ENCODE assay signal across 30 cellular contexts in the genomic region with DNA sequence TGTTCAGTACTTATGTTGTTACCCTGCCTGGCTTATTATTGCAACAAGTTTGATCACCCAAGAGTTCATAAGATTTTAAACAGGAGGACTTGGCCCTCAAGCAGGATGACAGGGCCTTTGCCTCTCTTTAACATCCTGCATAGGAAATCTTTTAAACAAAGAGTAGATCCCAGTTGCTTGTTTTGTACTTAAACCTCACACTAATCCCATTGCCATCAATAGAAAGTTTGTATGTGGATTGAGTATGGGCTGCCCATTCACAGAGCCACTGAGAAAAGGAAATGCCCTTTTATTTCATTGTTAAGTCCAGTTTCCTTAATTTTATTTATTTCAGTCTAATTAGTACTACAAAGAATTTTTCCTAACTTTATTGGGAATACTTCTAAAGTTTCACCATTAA. TPM values are rescaled to one million over a fixed set of nuclear protein-coding genes. Genes with fewer than 3 reads are reported as not detected.
"Had no signal": no experiment of that assay in that cellular context is flagged by ENCODE, and none has a peak within 500 bp of the region (broad histone marks: within the 10 kb centered on the region; RNA-seq: fewer than 3 reads in every experiment).

No MANE protein-coding gene starts in this region.

- H3K36me3 ChIP-seq: left ventricle myocardium inferior, neutrophil, right atrium auricular region, right lobe of liver, tibial nerve, uterus had no signal

- H3K9ac ChIP-seq: parathyroid adenoma had no signal

- DNase-seq: hypothalamus; islet precursor cell; left ventricle myocardium inferior; midbrain; mucosa of descending colon; naive thymus-derived CD4-positive, alpha-beta T cell; occipital lobe; right lobe of liver; stimulated activated CD4-positive, alpha-beta T cell treated with anti-CD3 and anti-CD28 coated beads, Interleukin-1b, Interleukin-23, amount 100 ng/mL, for 48 hours; stimulated activated CD4-positive, alpha-beta T cell treated with anti-CD3 and anti-CD28 coated beads, Interleukin-2, amount 100 ng/mL, for 48 hours; stimulated activated CD4-positive, alpha-beta T cell treated with anti-CD3 and anti-CD28 coated beads, Interleukin-4, amount 100 ng/mL, for 4 hours; stimulated activated CD8-positive, alpha-beta memory T cell treated with anti-CD3 and anti-CD28 coated beads, Interleukin-4, amount 100 ng/mL, for 48 hours; stimulated activated naive CD4-positive, alpha-beta T cell treated with Interleukin-2 at 50 U/mL for 16 hours; stimulated activated naive CD8-positive, alpha-beta T cell treated with anti-CD3 and anti-CD28 coated beads, Interleukin-15, amount 100 ng/mL, for 72 hours; substantia nigra; uterus had no signal

- H3K27ac Mint-ChIP-seq: naive thymus-derived CD4-positive, alpha-beta T cell; natural killer cell treated with Interleukin-12 subunit alpha and Interleukin-12 subunit beta and Interleukin-15 and Interleukin-18, amount 100 ng/mL, for 72 hours; progenitor cell of endocrine pancreas; stimulated activated memory B cell treated with anti-CD40 and anti-IgM and Interleukin-4, amounts not matched to agents 10 μg/mL and 1 μg/mL and 100 μg/mL, for 72 hours; stimulated activated naive CD8-positive, alpha-beta T cell treated with anti-CD3 and anti-CD28 coated beads, Interleukin-15, amount 100 ng/mL, for 72 hours; type B pancreatic cell had no signal

- ATAC-seq: mucosa of descending colon; naive thymus-derived CD4-positive, alpha-beta T cell; natural killer cell treated with Interleukin-12 subunit alpha and Interleukin-12 subunit beta and Interleukin-15 and Interleukin-18, amount 100 ng/mL, for 72 hours; right lobe of liver; stimulated activated memory B cell treated with anti-CD40 and anti-IgM and Interleukin-4, amounts not matched to agents 10 μg/mL and 1 μg/mL and 100 μg/mL, for 72 hours; stimulated activated naive CD8-positive, alpha-beta T cell treated with anti-CD3 and anti-CD28 coated beads, Interleukin-15, amount 100 ng/mL, for 72 hours had no signal

- H3K79me2 ChIP-seq: parathyroid adenoma had no signal

- H3K4me1 ChIP-seq: left ventricle myocardium inferior, parathyroid adenoma, right atrium auricular region, right lobe of liver, tibial nerve, uterus had no signal

- H3K4me1 Mint-ChIP-seq: naive thymus-derived CD4-positive, alpha-beta T cell; stimulated activated memory B cell treated with anti-CD40 and anti-IgM and Interleukin-4, amounts not matched to agents 10 μg/mL and 1 μg/mL and 100 μg/mL, for 72 hours; stimulated activated naive CD8-positive, alpha-beta T cell treated with anti-CD3 and anti-CD28 coated beads, Interleukin-15, amount 100 ng/mL, for 72 hours had no signal

- H3K27me3 Mint-ChIP-seq: naive thymus-derived CD4-positive, alpha-beta T cell; natural killer cell treated with Interleukin-12 subunit alpha and Interleukin-12 subunit beta and Interleukin-15 and Interleukin-18, amount 100 ng/mL, for 72 hours; progenitor cell of endocrine pancreas; stimulated activated memory B cell treated with anti-CD40 and anti-IgM and Interleukin-4, amounts not matched to agents 10 μg/mL and 1 μg/mL and 100 μg/mL, for 72 hours; stimulated activated naive CD8-positive, alpha-beta T cell treated with anti-CD3 and anti-CD28 coated beads, Interleukin-15, amount 100 ng/mL, for 72 hours; type B pancreatic cell had no signal

- H3K4me3 Mint-ChIP-seq: naive thymus-derived CD4-positive, alpha-beta T cell; natural killer cell treated with Interleukin-12 subunit alpha and Interleukin-12 subunit beta and Interleukin-15 and Interleukin-18, amount 100 ng/mL, for 72 hours; stimulated activated memory B cell treated with anti-CD40 and anti-IgM and Interleukin-4, amounts not matched to agents 10 μg/mL and 1 μg/mL and 100 μg/mL, for 72 hours; stimulated activated naive CD8-positive, alpha-beta T cell treated with anti-CD3 and anti-CD28 coated beads, Interleukin-15, amount 100 ng/mL, for 72 hours; type B pancreatic cell had no signal

- H3K9me3 Mint-ChIP-seq: stimulated activated memory B cell treated with anti-CD40 and anti-IgM and Interleukin-4, amounts not matched to agents 10 μg/mL and 1 μg/mL and 100 μg/mL, for 72 hours; stimulated activated naive CD8-positive, alpha-beta T cell treated with anti-CD3 and anti-CD28 coated beads, Interleukin-15, amount 100 ng/mL, for 72 hours; type B pancreatic cell had no signal

- H3K27ac ChIP-seq: left ventricle myocardium inferior, neutrophil, parathyroid adenoma, right atrium auricular region, right lobe of liver, tibial nerve, uterus had no signal

- H3K27me3 ChIP-seq: neutrophil, right atrium auricular region, right lobe of liver, tibial nerve, uterus had no signal

- H3K4me3 ChIP-seq: left ventricle myocardium inferior, lung, mucosa of descending colon, right atrium auricular region, right lobe of liver, smooth muscle cell, tibial nerve, uterus had no signal

- H3K36me3 Mint-ChIP-seq: naive thymus-derived CD4-positive, alpha-beta T cell; natural killer cell treated with Interleukin-12 subunit alpha and Interleukin-12 subunit beta and Interleukin-15 and Interleukin-18, amount 100 ng/mL, for 72 hours; stimulated activated memory B cell treated with anti-CD40 and anti-IgM and Interleukin-4, amounts not matched to agents 10 μg/mL and 1 μg/mL and 100 μg/mL, for 72 hours; type B pancreatic cell had no signal

- H2AFZ ChIP-seq: parathyroid adenoma had no signal

- H3K4me2 ChIP-seq: smooth muscle cell had no signal

RNA-seq across cellular contexts. Expression of a gene that starts 52.2 kb away (rescaled TPM):
- total RNA-seq: naive thymus-derived CD4-positive, alpha-beta T cell; natural killer cell treated with Interleukin-12 subunit alpha and Interleukin-12 subunit beta and Interleukin-15 and Interleukin-18, amount 100 ng/mL, for 72 hours; osteocyte; pulmonary artery endothelial cell; renal cortical epithelial cell had no signal
- polyA plus RNA-seq: naive thymus-derived CD4-positive, alpha-beta T cell; neural cell; smooth muscle cell had no signal
